In genomic region chr2:190678444-190679162, GRCh38 we compare ENCODE assay signal across 1 cellular context.
TF ChIP-seq lines count a peak whose summit lies in the region.

No MANE protein-coding gene starts in this region.

TF ChIP-seq in K562, 482 proteins besides CTCF, POLR2A, EP300 and RAD21 (continued from another document):
- TF ChIP-seq EGR1 (conservative IDR thresholded peaks at IDR 0.05): 0 out of 2 replicates have a peak, but pooled peaks have one; percentile 14
- TF ChIP-seq POLR3A (IDR thresholded peaks at IDR 0.05; ENCODE audit: borderline replicate concordance, extremely low read depth, insufficient read depth, insufficient read length): no peak
- TF ChIP-seq XRCC3 (IDR thresholded peaks at IDR 0.05): no peak
- no peak for TF ChIP-seq RCOR1 (IDR thresholded peaks at IDR 0.05; ENCODE audit: borderline replicate concordance in 1 of 2, low read depth in 2 of 2, low read length in 2 of 2)
- no peak for TF ChIP-seq ZNF124 (CRISPR knock-in tag; IDR thresholded peaks at IDR 0.05)
- TF ChIP-seq MAFF (IDR thresholded peaks at IDR 0.05; ENCODE audit: low read length): no peak
- no peak for TF ChIP-seq ZNF584 (CRISPR knock-in tag; IDR thresholded peaks at IDR 0.05; ENCODE audit: low read depth)
- no peak for TF ChIP-seq KAT8 (IDR thresholded peaks at IDR 0.05; ENCODE audit: low read depth)
- TF ChIP-seq SNAPC5 (CRISPR knock-in tag; IDR thresholded peaks at IDR 0.05): no peak
- TF ChIP-seq XRCC4 (IDR thresholded peaks at IDR 0.05; ENCODE audit: extremely low read depth, insufficient read depth, insufficient read length): no peak
- peak; percentile 65 for TF ChIP-seq MEIS2 (IDR thresholded peaks at IDR 0.05; ENCODE audit: partially characterized antibody)
- no peak for TF ChIP-seq HNRNPLL (IDR thresholded peaks at IDR 0.05; ENCODE audit: low read depth, low read length, poor library complexity, severe bottlenecking)
TF ChIP-seq in K562: peak in this region for 3.
